18 cellular contexts compared by ENCODE assay signal in genomic region chr3:126050626-126051025, GRCh38.
"Had no signal": no experiment of that assay in that cellular context is flagged by ENCODE, and none has a peak within 500 bp of the region (broad histone marks: within the 10 kb centered on the region; RNA-seq: fewer than 3 reads in every experiment).

No MANE protein-coding gene starts in this region.

- H3K4me3 ChIP-seq: colonic mucosa, dorsolateral prefrontal cortex, heart left ventricle, psoas muscle, sigmoid colon, skin epidermis, upper lobe of left lung had no signal

- DNase-seq: colonic mucosa; dorsolateral prefrontal cortex; effector CD8-positive, alpha-beta T cell; foreskin melanocyte; heart left ventricle; hippocampal formation; mesendoderm; naive thymus-derived CD4-positive, alpha-beta T cell; nephron progenitor cell; psoas muscle; retina; sigmoid colon; stimulated activated CD4-positive, alpha-beta T cell treated with anti-CD3 and anti-CD28 coated beads, Interleukin-2, amount 100 ng/mL, for 24 hours; stimulated activated CD4-positive, alpha-beta T cell treated with anti-CD3 and anti-CD28 coated beads, Interleukin-4, amount 100 ng/mL, for 4 hours; stimulated activated naive CD4-positive, alpha-beta T cell treated with Interleukin-2 at 50 U/mL for 16 hours; upper lobe of left lung had no signal

- H3K27me3 Mint-ChIP-seq: naive thymus-derived CD4-positive, alpha-beta T cell had no signal

- ATAC-seq: naive thymus-derived CD4-positive, alpha-beta T cell had no signal

- H3K36me3 ChIP-seq: colonic mucosa had no signal

- H3K9me3 ChIP-seq: colonic mucosa, psoas muscle, upper lobe of left lung had no signal

- H3K4me1 ChIP-seq: colonic mucosa, heart left ventricle, parathyroid adenoma, sigmoid colon, upper lobe of left lung had no signal

- H3K27ac ChIP-seq: colonic mucosa, heart left ventricle, parathyroid adenoma, psoas muscle, sigmoid colon, skin epidermis, upper lobe of left lung had no signal

- H3K4me3 Mint-ChIP-seq: naive thymus-derived CD4-positive, alpha-beta T cell; nephron progenitor cell had no signal

- H3K27me3 ChIP-seq: colonic mucosa, dorsolateral prefrontal cortex, heart left ventricle, sigmoid colon, upper lobe of left lung had no signal
